22 cellular contexts compared by ENCODE assay signal in genomic region chr1:227280836-227281235, GRCh38.
"Had no signal": no experiment of that assay in that cellular context is flagged by ENCODE, and none has a peak within 500 bp of the region (broad histone marks: within the 10 kb centered on the region; RNA-seq: fewer than 3 reads in every experiment).

No MANE protein-coding gene starts in this region.

- H3K27ac Mint-ChIP-seq: effector memory CD8-positive, alpha-beta T cell; naive thymus-derived CD8-positive, alpha-beta T cell; nephron progenitor cell; stimulated activated naive B cell treated with anti-CD40 and anti-IgM and Interleukin-4, amounts not matched to agents 10 μg/mL and 1 μg/mL and 100 μg/mL, for 72 hours; stimulated activated naive CD8-positive, alpha-beta T cell treated with anti-CD3 and anti-CD28 coated beads, Interleukin-15, Interleukin-2, amounts not matched to agents 100 ng/mL and 50 ng/mL, for 24 hours had no signal

- H3K4me1 Mint-ChIP-seq: naive thymus-derived CD8-positive, alpha-beta T cell; nephron progenitor cell; stimulated activated naive B cell treated with anti-CD40 and anti-IgM and Interleukin-4, amounts not matched to agents 10 μg/mL and 1 μg/mL and 100 μg/mL, for 72 hours had no signal

- H3K4me3 Mint-ChIP-seq: effector memory CD8-positive, alpha-beta T cell; naive thymus-derived CD8-positive, alpha-beta T cell; nephron progenitor cell; stimulated activated naive B cell treated with anti-CD40 and anti-IgM and Interleukin-4, amounts not matched to agents 10 μg/mL and 1 μg/mL and 100 μg/mL, for 72 hours; stimulated activated naive CD8-positive, alpha-beta T cell treated with anti-CD3 and anti-CD28 coated beads, Interleukin-15, Interleukin-2, amounts not matched to agents 100 ng/mL and 50 ng/mL, for 24 hours had no signal

- H3K27ac ChIP-seq: left lung, ovary, psoas muscle, thoracic aorta, tibial nerve, upper lobe of left lung had no signal

- H3K27me3 Mint-ChIP-seq: naive thymus-derived CD8-positive, alpha-beta T cell; stimulated activated naive B cell treated with anti-CD40 and anti-IgM and Interleukin-4, amounts not matched to agents 10 μg/mL and 1 μg/mL and 100 μg/mL, for 72 hours had no signal

- H3K4me1 ChIP-seq: left lung, tibial nerve had no signal

- H3K27me3 ChIP-seq: left lung, ovary, tibial nerve, upper lobe of left lung had no signal

- DNase-seq: cortex of kidney; effector memory CD8-positive, alpha-beta T cell; erythroblast; hypothalamus; kidney; mesendoderm; midbrain; naive thymus-derived CD8-positive, alpha-beta T cell; nephron progenitor cell; occipital lobe; ovary; psoas muscle; right cardiac atrium; small intestine; stimulated activated CD4-positive, alpha-beta T cell treated with anti-CD3 and anti-CD28 coated beads, Interleukin-15, amount 100 ng/mL, for 24 hours; stimulated activated CD4-positive, alpha-beta T cell treated with anti-CD3 and anti-CD28 coated beads, Interleukin-2, amount 100 ng/mL, for 48 hours; stimulated activated naive B cell treated with anti-CD40 and anti-IgM and Interleukin-4, amounts not matched to agents 10 μg/mL and 1 μg/mL and 100 μg/mL, for 72 hours; upper lobe of left lung had no signal

- ATAC-seq: effector memory CD8-positive, alpha-beta T cell; left lung; naive thymus-derived CD8-positive, alpha-beta T cell; stimulated activated naive B cell treated with anti-CD40 and anti-IgM and Interleukin-4, amounts not matched to agents 10 μg/mL and 1 μg/mL and 100 μg/mL, for 72 hours had no signal

- H3K36me3 ChIP-seq: left lung, ovary, thoracic aorta, upper lobe of left lung had no signal

- H3K36me3 Mint-ChIP-seq: stimulated activated naive B cell treated with anti-CD40 and anti-IgM and Interleukin-4, amounts not matched to agents 10 μg/mL and 1 μg/mL and 100 μg/mL, for 72 hours had no signal

- H3K9me3 ChIP-seq: ovary, psoas muscle had no signal

- H3K4me3 ChIP-seq: left lung, ovary, psoas muscle, thoracic aorta, tibial nerve, upper lobe of left lung had no signal
